Comparison of ENCODE assay signal across 8 cellular contexts in genomic region chr19:33176670-33177416, GRCh38. TPM values are rescaled to one million over a fixed set of nuclear protein-coding genes. Genes with fewer than 3 reads are reported as not detected.
DNase-seq lines count a peak whose midpoint lies in the region; ATAC-seq and TF ChIP-seq lines count a peak whose summit lies in the region.

No MANE protein-coding gene starts in this region.

- peaks cover 35% of the 10 kb centered on the region for H3K4me1 Mint-ChIP-seq in activated T-cell treated with anti-CD3 and anti-CD28 coated beads, Interleukin-2, amount 50 U/mL, for 4 hours (ENCODE audit: low read depth)

- intact Hi-C loops in PC-3 (cut with micrococcal nuclease) = loop anchor here (5.0 kb wide), 1 partner anchor 205 kb away; the partner anchor contains the start of genes CEP89 and FAAP24
- intact Hi-C loops in esophagus muscularis mucosa (cut with DNase I) = loop anchor here (5.0 kb wide), 2 partner anchors 125 to 195 kb away; partner anchors contain the start of genes CEBPA and CEBPG

- no peaks in the 10 kb centered on the region for H4K20me1 ChIP-seq in PC-3 (ENCODE audit: low read length)

- H3K4me1 ChIP-seq in PC-3 (ENCODE audit: insufficient read depth, low read length) = peaks cover 13% of the 10 kb centered on the region; the same call in 1 of the 2 replicates
- peaks cover 24 to 46% (median 32%) of the 10 kb centered on the region in 4 donors for H3K4me1 ChIP-seq in esophagus muscularis mucosa
- peaks cover 11 to 17% of the 10 kb centered on the region in 2 donors for H3K4me1 ChIP-seq in muscle layer of duodenum (ENCODE audit: control insufficient read depth in 1 of 2, insufficient read depth in 2 of 2, low read length in 2 of 2)

- H3K9ac ChIP-seq in PC-3 (ENCODE audit: low read length) = peak overlapping the region; percentile 96

- peak overlapping the region; percentile 83 for H2AFZ ChIP-seq in PC-3 (ENCODE audit: low read length)

- peak overlapping the region; percentile 93 for H3K4me2 ChIP-seq in PC-3 (ENCODE audit: low read length)

- H3K9me3 Mint-ChIP-seq in activated T-cell treated with anti-CD3 and anti-CD28 coated beads, Interleukin-2, amount 50 U/mL, for 4 hours = no peaks in the 10 kb centered on the region

- DNase-seq in DMS53 (lab: John Stamatoyannopoulos, UW) = peak; percentile 100
- DNase-seq in PC-3 = peak; percentile 95
- DNase-seq in activated T-cell treated with anti-CD3 and anti-CD28 coated beads, Interleukin-2, amount 50 U/mL, for 4 hours = peak; percentile 96
- peak; percentile 100 for DNase-seq in esophagus muscularis mucosa (ENCODE audit: extremely low spot score)
- DNase-seq in stimulated activated CD8-positive, alpha-beta memory T cell treated with anti-CD3 and anti-CD28 coated beads, Interleukin-7, amount 100 ng/mL, for 4 hours (ENCODE audit: low read depth in 2 of 2) = peak; percentile 96 to 97

- H3K79me2 ChIP-seq in PC-3 (ENCODE audit: low read length) = peaks cover 14% of the 10 kb centered on the region

- CTCF ChIA-PET in PC-3 (lab: Charles Lee) = interaction anchor here (0.6 kb wide), 1 partner anchor 41 kb away, joined by 6 read pairs; no protein-coding TSS in a partner anchor

- peak; percentile 4; the same call in 1 of the 2 replicates for TF ChIP-seq RAD21 in Ishikawa (IDR thresholded peaks at IDR 0.05; ENCODE audit: low read depth)

- 0% methylated on average over 16 of the region's 65 CpGs for WGBS in esophagus muscularis mucosa

- no TSS peak for BruUV-seq in PC-3 (replicated peaks; lab: Mats Ljungman, UMichigan)

- TF ChIP-seq POLR2A in esophagus muscularis mucosa (IDR thresholded peaks at IDR 0.05; ENCODE audit: low read depth) = peak; percentile 29

- H3K4me3 Mint-ChIP-seq in activated T-cell treated with anti-CD3 and anti-CD28 coated beads, Interleukin-2, amount 50 U/mL, for 4 hours = peak overlapping the region; percentile 93

- H3K9me3 ChIP-seq in PC-3 (ENCODE audit: low read length) = no peaks in the 10 kb centered on the region
- H3K9me3 ChIP-seq in esophagus muscularis mucosa = no peaks in the 10 kb centered on the region
- no peaks in the 10 kb centered on the region for H3K9me3 ChIP-seq in muscle layer of duodenum (ENCODE audit: control insufficient read depth in 1 of 2, low read length in 2 of 2)

- no peaks in the 10 kb centered on the region for H3K27me3 ChIP-seq in PC-3 (ENCODE audit: low read length)
- no peaks in the 10 kb centered on the region for H3K27me3 ChIP-seq in esophagus muscularis mucosa
- no peaks in the 10 kb centered on the region for H3K27me3 ChIP-seq in muscle layer of duodenum (ENCODE audit: low read depth, low read length)

- H3K36me3 Mint-ChIP-seq in activated T-cell treated with anti-CD3 and anti-CD28 coated beads, Interleukin-2, amount 50 U/mL, for 4 hours (ENCODE audit: insufficient read depth) = peaks cover 2% of the 10 kb centered on the region

- ATAC-seq in GM21576 (IDR thresholded peaks at IDR 0.05; ENCODE audit: unreplicated experiment) = peak; percentile 71
- ATAC-seq in PC-3 = peak; percentile 88
- ATAC-seq in activated T-cell treated with anti-CD3 and anti-CD28 coated beads, Interleukin-2, amount 50 U/mL, for 4 hours = peak; percentile 87 to 90

- H3K36me3 ChIP-seq in PC-3 (ENCODE audit: low read depth, low read length) (no peaks in the 10 kb centered on the region), esophagus muscularis mucosa (no peaks in the 10 kb centered on the region), muscle layer of duodenum (ENCODE audit: control insufficient read depth in 1 of 2, insufficient read depth in 2 of 2, low read length in 2 of 2) (peaks cover 0 to 3% of the 10 kb centered on the region in 2 donors)

- no peaks in the 10 kb centered on the region for H3K27me3 Mint-ChIP-seq in activated T-cell treated with anti-CD3 and anti-CD28 coated beads, Interleukin-2, amount 50 U/mL, for 4 hours (ENCODE audit: low read depth)

- no peaks in the 10 kb centered on the region for H3K9me2 ChIP-seq in PC-3 (replicated peaks; ENCODE audit: low read length)

- no peaks in the 10 kb centered on the region for H3F3A ChIP-seq in PC-3 (ENCODE audit: low read length, unreplicated experiment)

- TF ChIP-seq EP300 in Ishikawa (IDR thresholded peaks at IDR 0.05; ENCODE audit: borderline replicate concordance) = 0 out of 2 replicates have a peak, but pooled peaks have one; percentile 9
- no peak for TF ChIP-seq EP300 in esophagus muscularis mucosa (IDR thresholded peaks at IDR 0.05)

- peak overlapping the region; percentile 62 for H3K27ac ChIP-seq in PC-3 (ENCODE audit: low read length)
- H3K27ac ChIP-seq in esophagus muscularis mucosa (replicated peaks in 1 of 4) = peak overlapping the region; percentile 88 to 96 (median 92)
- peak overlapping the region; percentile 90 for H3K27ac ChIP-seq in muscle layer of duodenum (ENCODE audit: low read length)

- POLR2A ChIA-PET in PC-3 (lab: Charles Lee; ENCODE audit: unreplicated experiment) = interaction anchor here (0.6 kb wide), 1 partner anchor 300 kb away, joined by 3 read pairs; no protein-coding TSS in a partner anchor

- TF ChIP-seq CTCF in PC-3 (conservative IDR thresholded peaks at IDR 0.05; ENCODE audit: low read depth, low read length) = no peak
- TF ChIP-seq CTCF in esophagus muscularis mucosa (IDR thresholded peaks at IDR 0.05) = peak in 2 of 3 experiments; percentile 4 to 44

- H3K4me3 ChIP-seq in PC-3 (ENCODE audit: low read length) (peak overlapping the region; percentile 88), esophagus muscularis mucosa (peak overlapping the region; percentile 70 to 96 (median 82)), muscle layer of duodenum (ENCODE audit: low read depth in 1 of 2, low read length in 2 of 2) (peak overlapping the region; percentile 85 to 87)

TF ChIP-seq in Ishikawa, 13 proteins besides CTCF, POLR2A, EP300 and RAD21:
- TF ChIP-seq TCF12 (IDR thresholded peaks at IDR 0.05; ENCODE audit: low read depth) (peak; percentile 6; the same call in 1 of the 2 replicates), REST (IDR thresholded peaks at IDR 0.05; ENCODE audit: low read depth) (no peak), TEAD4 (IDR thresholded peaks at IDR 0.05) (peak; percentile 81), TAF1 (IDR thresholded peaks at IDR 0.05; ENCODE audit: low read depth) (peak; percentile 86), NFIC (IDR thresholded peaks at IDR 0.05) (0 out of 2 replicates have a peak, but pooled peaks have one; percentile 8), EGR1 (IDR thresholded peaks at IDR 0.05) (peak; percentile 96), CEBPB (IDR thresholded peaks at IDR 0.05) (peak; percentile 42; the same call in 1 of the 2 replicates), MAX (IDR thresholded peaks at IDR 0.05) (peak; percentile 65), YY1 (IDR thresholded peaks at IDR 0.05; ENCODE audit: low read depth) (0 out of 2 replicates have a peak, but pooled peaks have one; percentile 52), ZBTB7A (IDR thresholded peaks at IDR 0.05; ENCODE audit: low read depth) (peak; percentile 1; the same call in 1 of the 2 replicates), CREB1 (IDR thresholded peaks at IDR 0.05; ENCODE audit: low read depth) (no peak)

RNA-seq across cellular contexts. Expression of gene LRP3, which starts 17.3 kb away (rescaled TPM):
- total RNA-seq in PC-3 (2014; rRNA removed) = 20.4 and 25.9 TPM in 2 replicates
- total RNA-seq in activated T-cell treated with anti-CD3 and anti-CD28 coated beads, Interleukin-2, amount 50 U/mL, for 4 hours = under 1 TPM; 0.14 to 0.84 (median 0.71) TPM
- total RNA-seq in esophagus muscularis mucosa = 10 to 100 TPM; 34.5 to 76.7 (median 62.6) TPM

RNA-seq across cellular contexts. Expression of gene WDR88, which starts 44.9 kb away (rescaled TPM):
- total RNA-seq in PC-3 (2014; rRNA removed) (not detected in 2 replicates), esophagus muscularis mucosa (not detected)
- total RNA-seq in activated T-cell treated with anti-CD3 and anti-CD28 coated beads, Interleukin-2, amount 50 U/mL, for 4 hours = not detected

RNA-seq across cellular contexts. Expression of gene SLC7A10, which starts 48.8 kb away (rescaled TPM):
- total RNA-seq in PC-3 (2014; rRNA removed) (not detected in 2 replicates), esophagus muscularis mucosa (not detected)
- total RNA-seq in activated T-cell treated with anti-CD3 and anti-CD28 coated beads, Interleukin-2, amount 50 U/mL, for 4 hours = not detected

Comparison
In these comparisons a context has a peak if more than half of its experiments do, and no peak if none do; other contexts are left out.
1. Peak in every context shown above with its lines: DNase-seq, ATAC-seq, H3K4me3 ChIP-seq and H3K27ac ChIP-seq.
2. RNA of gene LRP3, which starts 17.3 kb away (total RNA-seq): 34.5 to 76.7 TPM in esophagus muscularis mucosa and 20.4 to 25.9 TPM in PC-3; 0.14 to 0.84 TPM in activated T-cell treated with anti-CD3 and anti-CD28 coated beads, Interleukin-2, amount 50 U/mL, for 4 hours; every median in the first group is over 10 times any median in the second.